In the genomic region with DNA sequence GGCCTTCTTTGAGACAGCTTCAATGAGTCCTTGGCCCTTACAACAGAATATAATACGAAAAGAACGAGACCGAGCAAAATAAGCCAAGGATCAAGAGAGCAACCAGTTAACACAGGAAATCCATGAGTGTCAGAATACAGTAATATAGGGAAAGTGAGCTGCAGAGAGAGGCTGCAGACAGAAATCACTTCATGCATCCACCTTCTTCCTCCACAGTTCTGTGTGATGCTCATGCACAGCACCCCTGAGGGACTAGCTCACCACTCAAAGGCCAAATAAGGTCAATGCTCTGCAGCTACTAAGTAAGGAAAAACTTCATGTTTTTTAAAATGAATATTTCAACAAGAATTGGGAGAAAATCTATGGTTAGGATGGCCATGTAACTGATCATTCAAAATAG, we compare ENCODE assay signal across 17 cellular contexts.
A peak's percentile ranks its signal among the peaks of the same experiment; 100 is the strongest.
DNase-seq lines count a peak whose midpoint lies in the region; ATAC-seq lines count a peak whose summit lies in the region.
"Had no signal": no experiment of that assay in that cellular context is flagged by ENCODE, and none has a peak within 500 bp of the region (broad histone marks: within the 10 kb centered on the region; RNA-seq: fewer than 3 reads in every experiment).

No MANE protein-coding gene starts in this region.

- H3K36me3 Mint-ChIP-seq in immature natural killer cell = no peaks in the 10 kb centered on the region
- H3K36me3 Mint-ChIP-seq: CD4-positive, CD25-positive, alpha-beta regulatory T cell had no signal

- peaks cover 0 to 5% (median 2%) of the 10 kb centered on the region in 6 donors for H3K9me3 Mint-ChIP-seq in immature natural killer cell
- H3K9me3 Mint-ChIP-seq: activated T-helper 2 cell treated with anti-CD3 and anti-CD28 coated beads, Interferon-gamma antibody, Interleukin-2, Interleukin-4, amounts not matched to agents 10 μg/mL and 5 μg/mL and 100 μg/mL, durations not matched to agents 14 hours and 24 hours and 36 hours; H9 had no signal

- H3K4me3 Mint-ChIP-seq in immature natural killer cell = peak overlapping the region in 3 of 5 donors; percentile 3 to 45 (median 31)
- H3K4me3 Mint-ChIP-seq: CD4-positive, CD25-positive, alpha-beta regulatory T cell; H9; nephron progenitor cell; stimulated activated naive CD8-positive, alpha-beta T cell treated with anti-CD3 and anti-CD28 coated beads, Interleukin-15, Interleukin-2, amounts not matched to agents 100 ng/mL and 50 ng/mL, for 24 hours had no signal

- peaks cover 13 to 21% of the 10 kb centered on the region in 2 donors for H3K4me1 Mint-ChIP-seq in immature natural killer cell
- H3K4me1 Mint-ChIP-seq: CD4-positive, CD25-positive, alpha-beta regulatory T cell had no signal

- ATAC-seq in GM18511 (IDR thresholded peaks at IDR 0.05; ENCODE audit: unreplicated experiment) = peak; percentile 33
- peak; percentile 22 for ATAC-seq in GM21423 (IDR thresholded peaks at IDR 0.05; ENCODE audit: unreplicated experiment)
- ATAC-seq in HG03108 (IDR thresholded peaks at IDR 0.05; ENCODE audit: unreplicated experiment) = peak; percentile 28
- no peak for ATAC-seq in HG02840 (IDR thresholded peaks at IDR 0.05; ENCODE audit: low FRiP score, unreplicated experiment)

- H3K27me3 Mint-ChIP-seq in immature natural killer cell (ENCODE audit: low read depth in 3 of 3) = peaks cover 0 to 2% (median 0%) of the 10 kb centered on the region in 3 donors
- H3K27me3 Mint-ChIP-seq: CD4-positive, CD25-positive, alpha-beta regulatory T cell; stimulated activated naive CD8-positive, alpha-beta T cell treated with anti-CD3 and anti-CD28 coated beads, Interleukin-15, Interleukin-2, amounts not matched to agents 100 ng/mL and 50 ng/mL, for 24 hours had no signal

- DNase-seq in immature natural killer cell (no peak), SHP77 (lab: John Stamatoyannopoulos, UW) (no peak), NCI-H748 (lab: John Stamatoyannopoulos, UW; ENCODE audit: unreplicated experiment) (no peak)
- DNase-seq: aorta; CD4-positive, CD25-positive, alpha-beta regulatory T cell; H9; KG1; lower lobe of right lung; nephron progenitor cell; right lobe of liver; T1000 had no signal

- H3K27ac Mint-ChIP-seq in immature natural killer cell = no peak overlapping the region
- H3K27ac Mint-ChIP-seq: activated T-helper 2 cell treated with anti-CD3 and anti-CD28 coated beads, Interferon-gamma antibody, Interleukin-2, Interleukin-4, amounts not matched to agents 10 μg/mL and 5 μg/mL and 100 μg/mL, durations not matched to agents 14 hours and 24 hours and 36 hours; CD4-positive, CD25-positive, alpha-beta regulatory T cell; nephron progenitor cell; stimulated activated naive CD8-positive, alpha-beta T cell treated with anti-CD3 and anti-CD28 coated beads, Interleukin-15, Interleukin-2, amounts not matched to agents 100 ng/mL and 50 ng/mL, for 24 hours had no signal
